ENCODE assay signal across 1 cellular context in genomic region chr9:35116539-35116897, GRCh38.
A peak's percentile ranks its signal among the peaks of the same experiment; 100 is the strongest.
TF ChIP-seq lines count a peak whose summit lies in the region.

No MANE protein-coding gene starts in this region.

TF ChIP-seq in HEK293, 187 proteins besides CTCF, POLR2A, EP300 and RAD21 (continued from another document and continues in another):
- TF ChIP-seq ZNF280C (tag by site-specific recombination; IDR thresholded peaks at IDR 0.05) = no peak
- no peak for TF ChIP-seq ZNF843 (tag by site-specific recombination; IDR thresholded peaks at IDR 0.05)
- TF ChIP-seq SCRT1 (tag by site-specific recombination; IDR thresholded peaks at IDR 0.05; ENCODE audit: borderline replicate concordance) = no peak
- peak; percentile 75; the same call in 1 of the 2 replicates for TF ChIP-seq ZBTB48 (tag by site-specific recombination; IDR thresholded peaks at IDR 0.05)
- TF ChIP-seq SP7 (tag by site-specific recombination; IDR thresholded peaks at IDR 0.05) = 0 out of 2 replicates have a peak, but pooled peaks have one; percentile 24
- TF ChIP-seq ZIC2 (tag by site-specific recombination; IDR thresholded peaks at IDR 0.05) = no peak
- TF ChIP-seq KLF10 (tag by site-specific recombination; IDR thresholded peaks at IDR 0.05) = no peak
- no peak for TF ChIP-seq ZNF792 (tag by site-specific recombination; IDR thresholded peaks at IDR 0.05)
- TF ChIP-seq HOXD13 (CRISPR knock-in tag; IDR thresholded peaks at IDR 0.05; ENCODE audit: borderline replicate concordance) = no peak
- TF ChIP-seq ZNF830 (tag by site-specific recombination; IDR thresholded peaks at IDR 0.05; ENCODE audit: low read depth) = no peak
- TF ChIP-seq ZNF785 (tag by site-specific recombination; IDR thresholded peaks at IDR 0.05) = no peak
- TF ChIP-seq, protein P1, sequence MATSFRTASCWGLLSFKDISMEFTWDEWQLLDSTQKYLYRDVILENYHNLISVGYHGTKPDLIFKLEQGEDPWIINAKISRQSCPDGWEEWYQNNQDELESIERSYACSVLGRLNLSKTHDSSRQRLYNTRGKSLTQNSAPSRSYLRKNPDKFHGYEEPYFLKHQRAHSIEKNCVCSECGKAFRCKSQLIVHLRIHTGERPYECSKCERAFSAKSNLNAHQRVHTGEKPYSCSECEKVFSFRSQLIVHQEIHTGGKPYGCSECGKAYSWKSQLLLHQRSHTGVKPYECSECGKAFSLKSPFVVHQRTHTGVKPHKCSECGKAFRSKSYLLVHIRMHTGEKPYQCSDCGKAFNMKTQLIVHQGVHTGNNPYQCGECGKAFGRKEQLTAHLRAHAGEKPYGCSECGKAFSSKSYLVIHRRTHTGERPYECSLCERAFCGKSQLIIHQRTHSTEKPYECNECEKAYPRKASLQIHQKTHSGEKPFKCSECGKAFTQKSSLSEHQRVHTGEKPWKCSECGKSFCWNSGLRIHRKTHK (tag by site-specific recombination; IDR thresholded peaks at IDR 0.05) = no peak
- TF ChIP-seq ZNF580 (tag by site-specific recombination; IDR thresholded peaks at IDR 0.05) = no peak
- TF ChIP-seq, protein P2, sequence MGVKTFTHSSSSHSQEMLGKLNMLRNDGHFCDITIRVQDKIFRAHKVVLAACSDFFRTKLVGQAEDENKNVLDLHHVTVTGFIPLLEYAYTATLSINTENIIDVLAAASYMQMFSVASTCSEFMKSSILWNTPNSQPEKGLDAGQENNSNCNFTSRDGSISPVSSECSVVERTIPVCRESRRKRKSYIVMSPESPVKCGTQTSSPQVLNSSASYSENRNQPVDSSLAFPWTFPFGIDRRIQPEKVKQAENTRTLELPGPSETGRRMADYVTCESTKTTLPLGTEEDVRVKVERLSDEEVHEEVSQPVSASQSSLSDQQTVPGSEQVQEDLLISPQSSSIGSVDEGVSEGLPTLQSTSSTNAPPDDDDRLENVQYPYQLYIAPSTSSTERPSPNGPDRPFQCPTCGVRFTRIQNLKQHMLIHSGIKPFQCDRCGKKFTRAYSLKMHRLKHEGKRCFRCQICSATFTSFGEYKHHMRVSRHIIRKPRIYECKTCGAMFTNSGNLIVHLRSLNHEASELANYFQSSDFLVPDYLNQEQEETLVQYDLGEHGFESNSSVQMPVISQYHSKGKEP (tag by site-specific recombination; IDR thresholded peaks at IDR 0.05) = no peak
- no peak for TF ChIP-seq BCL6B (tag by site-specific recombination; IDR thresholded peaks at IDR 0.05)
- TF ChIP-seq ZNF837 (tag by site-specific recombination; IDR thresholded peaks at IDR 0.05) = no peak
- TF ChIP-seq ZNF654 (tag by site-specific recombination; IDR thresholded peaks at IDR 0.05; ENCODE audit: low read depth) = no peak
- TF ChIP-seq ZNF121 (tag by site-specific recombination; IDR thresholded peaks at IDR 0.05) = no peak
- no peak for TF ChIP-seq IKZF3 (tag by site-specific recombination; IDR thresholded peaks at IDR 0.05)
- no peak for TF ChIP-seq TCF7L2 (IDR thresholded peaks at IDR 0.05; ENCODE audit: borderline replicate concordance, low read depth, low read length)
- TF ChIP-seq KLF8 (tag by site-specific recombination; IDR thresholded peaks at IDR 0.05) = no peak
- TF ChIP-seq SP3 (tag by site-specific recombination; IDR thresholded peaks at IDR 0.05) = no peak
- no peak for TF ChIP-seq ZNF350 (tag by site-specific recombination; IDR thresholded peaks at IDR 0.05)
- TF ChIP-seq ZSCAN4 (tag by site-specific recombination; IDR thresholded peaks at IDR 0.05) = no peak
- TF ChIP-seq ZNF514 (tag by site-specific recombination; IDR thresholded peaks at IDR 0.05) = no peak
- TF ChIP-seq ZNF488 (tag by site-specific recombination; IDR thresholded peaks at IDR 0.05) = no peak
- peak; percentile 96 for TF ChIP-seq ZNF600 (tag by site-specific recombination; IDR thresholded peaks at IDR 0.05)
- TF ChIP-seq ZNF692 (tag by site-specific recombination; IDR thresholded peaks at IDR 0.05) = no peak
- TF ChIP-seq ZBTB21 (tag by site-specific recombination; IDR thresholded peaks at IDR 0.05) = no peak
- TF ChIP-seq ZNF585B (tag by site-specific recombination; IDR thresholded peaks at IDR 0.05) = no peak
- TF ChIP-seq, protein P3, sequence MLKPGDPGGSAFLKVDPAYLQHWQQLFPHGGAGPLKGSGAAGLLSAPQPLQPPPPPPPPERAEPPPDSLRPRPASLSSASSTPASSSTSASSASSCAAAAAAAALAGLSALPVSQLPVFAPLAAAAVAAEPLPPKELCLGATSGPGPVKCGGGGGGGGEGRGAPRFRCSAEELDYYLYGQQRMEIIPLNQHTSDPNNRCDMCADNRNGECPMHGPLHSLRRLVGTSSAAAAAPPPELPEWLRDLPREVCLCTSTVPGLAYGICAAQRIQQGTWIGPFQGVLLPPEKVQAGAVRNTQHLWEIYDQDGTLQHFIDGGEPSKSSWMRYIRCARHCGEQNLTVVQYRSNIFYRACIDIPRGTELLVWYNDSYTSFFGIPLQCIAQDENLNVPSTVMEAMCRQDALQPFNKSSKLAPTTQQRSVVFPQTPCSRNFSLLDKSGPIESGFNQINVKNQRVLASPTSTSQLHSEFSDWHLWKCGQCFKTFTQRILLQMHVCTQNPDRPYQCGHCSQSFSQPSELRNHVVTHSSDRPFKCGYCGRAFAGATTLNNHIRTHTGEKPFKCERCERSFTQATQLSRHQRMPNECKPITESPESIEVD (tag by site-specific recombination; IDR thresholded peaks at IDR 0.05) = no peak
- no peak for TF ChIP-seq ZNF214 (tag by site-specific recombination; IDR thresholded peaks at IDR 0.05; ENCODE audit: borderline replicate concordance)
- TF ChIP-seq ZNF175 (tag by site-specific recombination; IDR thresholded peaks at IDR 0.05) = no peak
- TF ChIP-seq ZNF548 (tag by site-specific recombination; IDR thresholded peaks at IDR 0.05) = no peak
- no peak for TF ChIP-seq ZNF473 (tag by site-specific recombination; IDR thresholded peaks at IDR 0.05)
- no peak for TF ChIP-seq ZNF24 (tag by site-specific recombination; IDR thresholded peaks at IDR 0.05)
- no peak for TF ChIP-seq ZNF239 (tag by site-specific recombination; IDR thresholded peaks at IDR 0.05)
- no peak for TF ChIP-seq ZNF16 (tag by site-specific recombination; IDR thresholded peaks at IDR 0.05; ENCODE audit: low read depth)
- no peak; the same call in 1 of the 2 replicates for TF ChIP-seq ZNF280D (tag by site-specific recombination; IDR thresholded peaks at IDR 0.05)
- TF ChIP-seq ATF2 (tag by site-specific recombination; IDR thresholded peaks at IDR 0.05; ENCODE audit: low read depth) = no peak
- TF ChIP-seq ZNF610 (tag by site-specific recombination; IDR thresholded peaks at IDR 0.05; ENCODE audit: borderline replicate concordance) = no peak
- TF ChIP-seq ZNF211 (tag by site-specific recombination; IDR thresholded peaks at IDR 0.05; ENCODE audit: low read depth) = no peak
- TF ChIP-seq MZF1 (tag by site-specific recombination; IDR thresholded peaks at IDR 0.05; ENCODE audit: borderline replicate concordance) = no peak
- TF ChIP-seq GLI2 (tag by site-specific recombination; IDR thresholded peaks at IDR 0.05; ENCODE audit: borderline replicate concordance, low read depth) = no peak
- TF ChIP-seq ZNF335 (tag by site-specific recombination; conservative IDR thresholded peaks at IDR 0.05) = peak; percentile 84
- no peak for TF ChIP-seq ZNF677 (tag by site-specific recombination; IDR thresholded peaks at IDR 0.05)
- no peak for TF ChIP-seq ZNF624 (tag by site-specific recombination; IDR thresholded peaks at IDR 0.05)
- no peak for TF ChIP-seq EGR2 (tag by site-specific recombination; IDR thresholded peaks at IDR 0.05; ENCODE audit: low read depth)
- TF ChIP-seq ZNF292 (tag by site-specific recombination; IDR thresholded peaks at IDR 0.05; ENCODE audit: borderline replicate concordance, low read depth) = no peak
- TF ChIP-seq ZBTB8A (tag by site-specific recombination; IDR thresholded peaks at IDR 0.05) = no peak
- TF ChIP-seq ZNF274 (IDR thresholded peaks at IDR 0.05; ENCODE audit: low read length) = no peak
- no peak for TF ChIP-seq ZNF274 (tag by site-specific recombination; IDR thresholded peaks at IDR 0.05; ENCODE audit: borderline replicate concordance)
